In genomic region chr10:49612513-49613159, GRCh38 we compare ENCODE assay signal across 2 cellular contexts.
A peak's percentile ranks its signal among the peaks of the same experiment; 100 is the strongest.
TF ChIP-seq lines count a peak whose summit lies in the region.

No MANE protein-coding gene starts in this region.

TF ChIP-seq in HCT116, 20 proteins besides CTCF, POLR2A, EP300 and RAD21:
- TF ChIP-seq CBX3 (IDR thresholded peaks at IDR 0.05; ENCODE audit: low read depth) (no peak), SIN3A (IDR thresholded peaks at IDR 0.05; ENCODE audit: low read depth) (no peak), POLR2AphosphoS5 (IDR thresholded peaks at IDR 0.05; ENCODE audit: low read depth, low read length) (no peak), EGR1 (IDR thresholded peaks at IDR 0.05; ENCODE audit: low read depth) (no peak), EZH2phosphoT487 (IDR thresholded peaks at IDR 0.05; ENCODE audit: borderline replicate concordance) (no peak), EZH2 (IDR thresholded peaks at IDR 0.05) (no peak), ELF1 (IDR thresholded peaks at IDR 0.05; ENCODE audit: borderline replicate concordance, low read depth) (no peak), ZNF274 (IDR thresholded peaks at IDR 0.05; ENCODE audit: low read depth, low read length) (no peak), FOSL1 (IDR thresholded peaks at IDR 0.05; ENCODE audit: low read depth) (no peak), ZBTB33 (IDR thresholded peaks at IDR 0.05; ENCODE audit: extremely low read depth, insufficient replicate concordance, low read length) (no peak), SP1 (IDR thresholded peaks at IDR 0.05; ENCODE audit: low read depth) (no peak)

TF ChIP-seq in HepG2, 621 proteins besides CTCF, POLR2A, EP300 and RAD21:
- TF ChIP-seq KLF6 (CRISPR knock-in tag; IDR thresholded peaks at IDR 0.05), result no peak
- TF ChIP-seq STAG1 (CRISPR knock-in tag; IDR thresholded peaks at IDR 0.05), result peak; percentile 16; the same call in 1 of the 2 replicates
